10 cellular contexts compared by ENCODE assay signal in the genomic region with DNA sequence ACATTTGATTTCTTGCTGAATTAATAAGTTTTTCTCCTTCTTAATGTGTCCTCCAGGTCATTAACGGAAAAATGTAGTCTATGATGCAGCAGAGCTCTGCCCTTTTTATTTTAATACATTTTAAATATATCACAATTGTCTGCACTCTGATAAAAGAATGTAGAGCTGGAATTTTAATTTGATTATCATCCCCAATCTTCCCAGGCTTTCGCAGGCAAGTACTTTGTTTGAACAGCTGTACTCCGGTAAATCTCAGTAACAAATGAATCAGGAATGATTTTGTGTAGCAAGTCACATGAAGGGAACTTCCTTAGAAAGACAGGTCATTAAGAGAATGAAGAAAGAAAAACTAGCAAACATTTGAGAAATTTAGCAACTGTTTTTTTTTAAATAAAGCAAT.
DNase-seq lines count a peak whose midpoint lies in the region; ATAC-seq and TF ChIP-seq lines count a peak whose summit lies in the region.
"Had no signal": no experiment of that assay in that cellular context is flagged by ENCODE, and none has a peak within 500 bp of the region (broad histone marks: within the 10 kb centered on the region; RNA-seq: fewer than 3 reads in every experiment).

No MANE protein-coding gene starts in this region.

- H3K27ac Mint-ChIP-seq in glutamatergic neuron (ENCODE audit: unreplicated experiment) (peak overlapping the region; percentile 82), Calu3 (ENCODE audit: unreplicated experiment) (no peak overlapping the region)

- H3K4me1 Mint-ChIP-seq in glutamatergic neuron (ENCODE audit: low read depth, unreplicated experiment): peaks cover 45% of the 10 kb centered on the region
- H3K4me1 Mint-ChIP-seq in Calu3 (ENCODE audit: low read depth, unreplicated experiment): peaks cover 67% of the 10 kb centered on the region

- H3K27ac ChIP-seq in HUES6 (ENCODE audit: low read depth, low read length): peak overlapping the region; percentile 96
- peak overlapping the region; percentile 95 for H3K27ac ChIP-seq in VCaP

- H3K27me3 Mint-ChIP-seq in glutamatergic neuron (ENCODE audit: unreplicated experiment) (peaks cover 6% of the 10 kb centered on the region), Calu3 (ENCODE audit: unreplicated experiment) (no peaks in the 10 kb centered on the region)

- intact Hi-C loops in Calu3 (cut with micrococcal nuclease; ENCODE audit: unreplicated experiment): no loop called here

- no peaks in the 10 kb centered on the region for H3K36me3 Mint-ChIP-seq in glutamatergic neuron (ENCODE audit: unreplicated experiment)
- peaks cover 19% of the 10 kb centered on the region for H3K36me3 Mint-ChIP-seq in Calu3 (ENCODE audit: insufficient read depth, unreplicated experiment)

- H3K4me3 ChIP-seq in HUES6 (ENCODE audit: low read depth, low read length): peak overlapping the region; percentile 40

- CTCF ChIA-PET in Calu3 (lab: Charles Lee): interaction anchor here (0.5 to 1.2 kb wide), 3 partner anchors 18 to 1088 kb away, joined by 3 to 6 read pairs (median 3); no protein-coding TSS in a partner anchor

- ATAC-seq in GM19455 (IDR thresholded peaks at IDR 0.05; ENCODE audit: unreplicated experiment): no peak
- ATAC-seq in omental fat pad (ENCODE audit: low FRiP score): no peak
- no peak for ATAC-seq in HG03442 (IDR thresholded peaks at IDR 0.05; ENCODE audit: unreplicated experiment)

- no peaks in the 10 kb centered on the region for H3K27me3 ChIP-seq in HUES6 (ENCODE audit: control insufficient read depth, insufficient read depth, low read length)

- no peaks in the 10 kb centered on the region for H3K36me3 ChIP-seq in HUES6 (ENCODE audit: control insufficient read depth, insufficient read depth, low read length)

- H3K4me3 Mint-ChIP-seq in glutamatergic neuron (ENCODE audit: unreplicated experiment): peak overlapping the region; percentile 79
- H3K4me3 Mint-ChIP-seq in Calu3 (ENCODE audit: low read depth, unreplicated experiment): no peak overlapping the region

- peak overlapping the region; percentile 18 for H3K9ac ChIP-seq in HUES6 (ENCODE audit: low read length)

- TF ChIP-seq CTCF in VCaP (conservative IDR thresholded peaks at IDR 0.05): no peak
- TF ChIP-seq CTCF in glutamatergic neuron (IDR thresholded peaks at IDR 0.05; ENCODE audit: partially characterized antibody, unreplicated experiment): no peak
- TF ChIP-seq CTCF in Calu3 (IDR thresholded peaks at IDR 0.05; ENCODE audit: unreplicated experiment): no peak
- no peak for TF ChIP-seq CTCF in omental fat pad (IDR thresholded peaks at IDR 0.05)

- H3K9me3 ChIP-seq in HUES6 (ENCODE audit: control insufficient read depth, insufficient read depth, low read depth, low read length): no peaks in the 10 kb centered on the region

- DNase-seq in A172 (ENCODE audit: low spot score) (peak; percentile 47), glutamatergic neuron (no peak), Calu3 (no peak), omental fat pad (ENCODE audit: low spot score) (no peak)
- DNase-seq: hippocampal formation; stimulated activated CD4-positive, alpha-beta T cell treated with anti-CD3 and anti-CD28 coated beads, Interleukin-12 subunit alpha, Interleukin-12 subunit beta, amount 100 ng/mL, for 4 hours had no signal

- no peaks in the 10 kb centered on the region for H3K9me3 Mint-ChIP-seq in glutamatergic neuron (ENCODE audit: unreplicated experiment)
- H3K9me3 Mint-ChIP-seq in Calu3 (ENCODE audit: low read depth, unreplicated experiment): no peaks in the 10 kb centered on the region

- H3K4me1 ChIP-seq in HUES6 (ENCODE audit: control insufficient read depth, insufficient read depth, low read length): peaks cover 74% of the 10 kb centered on the region

- no TSS peak for BruUV-seq in Calu3 (replicated peaks; lab: Mats Ljungman, UMichigan)
